In genomic region chr3:14988988-14989394, GRCh38 we compare ENCODE assay signal across 8 cellular contexts. TPM values are rescaled to one million over a fixed set of nuclear protein-coding genes. Genes with fewer than 3 reads are reported as not detected.
DNase-seq lines count a peak whose midpoint lies in the region; ATAC-seq, FAIRE-seq and TF ChIP-seq lines count a peak whose summit lies in the region.

No MANE protein-coding gene starts in this region.

- H3K4me1 ChIP-seq in small intestine (ENCODE audit: control insufficient read depth in 2 of 2, insufficient read depth in 1 of 2, low read depth in 1 of 2, low read length in 1 of 2) (peaks cover 2 to 14% of the 10 kb centered on the region in 2 donors), GM23248 (ENCODE audit: insufficient read depth) (peaks cover 20% of the 10 kb centered on the region; the same call in 1 of the 2 replicates)

- H3K9me3 ChIP-seq in small intestine (ENCODE audit: control insufficient read depth, low read depth) (no peaks in the 10 kb centered on the region), GM23248 (ENCODE audit: low read depth) (no peaks in the 10 kb centered on the region)

- H3K27me3 ChIP-seq in small intestine (ENCODE audit: control insufficient read depth in 2 of 2, insufficient read depth in 2 of 2, low read length in 2 of 2) (no peaks in the 10 kb centered on the region), GM23248 (replicated peaks; ENCODE audit: insufficient read depth) (no peaks in the 10 kb centered on the region)

- no peak overlapping the region for H3K9ac ChIP-seq in GM23248

- in situ Hi-C loops in GM23248 (cut with MboI), result no loop called here

- H4K20me1 ChIP-seq in GM23248 (ENCODE audit: insufficient read depth), result 0 out of 2 replicates have a peak, but pooled peaks cover 7% of the 10 kb centered on the region

- DNase-seq in GM12891 (ENCODE audit: insufficient read length, low spot score), result peak; percentile 44
- peak; percentile 56 to 57 for DNase-seq in activated T-cell treated with anti-CD3 and anti-CD28 coated beads, Interleukin-2, amount 50 U/mL, for 48 hours
- DNase-seq in stimulated activated effector memory CD8-positive, alpha-beta T cell treated with anti-CD3 and anti-CD28 coated beads, Interleukin-12 subunit alpha, Interleukin-12 subunit beta, amount 100 ng/mL, for 72 hours (ENCODE audit: low spot score in 2 of 2), result peak in 1 of 2 donors; percentile 60
- DNase-seq in endothelial cell (ENCODE audit: low spot score), result no peak
- no peak for DNase-seq in small intestine
- DNase-seq in GM23248, result no peak

- H3K4me3 Mint-ChIP-seq in stimulated activated effector memory CD8-positive, alpha-beta T cell treated with anti-CD3 and anti-CD28 coated beads, Interleukin-12 subunit alpha, Interleukin-12 subunit beta, amount 100 ng/mL, for 72 hours, result no peak overlapping the region
- H3K4me3 Mint-ChIP-seq in endothelial cell (ENCODE audit: unreplicated experiment), result no peak overlapping the region

- no peak for TF ChIP-seq CTCF in endothelial cell (IDR thresholded peaks at IDR 0.05; ENCODE audit: unreplicated experiment)

- H3K27ac ChIP-seq in small intestine (ENCODE audit: low read depth in 1 of 2, low read length in 1 of 2) (no peak overlapping the region), GM23248 (no peak overlapping the region)

- no peak overlapping the region for H2AFZ ChIP-seq in GM23248

- FAIRE-seq in GM12891 (lab: Jason Lieb, UNC) (peak; percentile 97), small intestine (lab: Jason Lieb, UNC) (no peak)

- no peaks in the 10 kb centered on the region for H3K36me3 ChIP-seq in small intestine (ENCODE audit: control insufficient read depth in 2 of 2, insufficient read depth in 2 of 2, low read length in 2 of 2)
- H3K36me3 ChIP-seq in GM23248 (ENCODE audit: low read depth), result no peaks in the 10 kb centered on the region

- H3K4me2 ChIP-seq in GM23248 (ENCODE audit: unreplicated experiment), result no peak overlapping the region

- ATAC-seq in GM19463 (IDR thresholded peaks at IDR 0.05; ENCODE audit: unreplicated experiment), result peak; percentile 100
- ATAC-seq in HG03432 (IDR thresholded peaks at IDR 0.05; ENCODE audit: unreplicated experiment), result peak; percentile 100
- ATAC-seq in stimulated activated effector memory CD8-positive, alpha-beta T cell treated with anti-CD3 and anti-CD28 coated beads, Interleukin-12 subunit alpha, Interleukin-12 subunit beta, amount 100 ng/mL, for 72 hours, result peak; percentile 100

- no peaks in the 10 kb centered on the region for H3F3A ChIP-seq in GM23248 (ENCODE audit: insufficient read depth)

- 88 to 92% (median 90%) methylated on average over 3 of the region's 3 CpGs for WGBS in small intestine, 3 donors
- 88 to 92% methylated on average over 3 of the region's 3 CpGs for WGBS in GM23248 (ENCODE audit: low coverage in 1 of 2, low lambda C conversion rate in 2 of 2, missing lambda C conversion rate in 2 of 2), 2 experiments

- H3K36me3 Mint-ChIP-seq in stimulated activated effector memory CD8-positive, alpha-beta T cell treated with anti-CD3 and anti-CD28 coated beads, Interleukin-12 subunit alpha, Interleukin-12 subunit beta, amount 100 ng/mL, for 72 hours, result no peaks in the 10 kb centered on the region
- H3K36me3 Mint-ChIP-seq in endothelial cell (ENCODE audit: low read depth, unreplicated experiment), result no peaks in the 10 kb centered on the region

- no peaks in the 10 kb centered on the region for H3K9me3 Mint-ChIP-seq in stimulated activated effector memory CD8-positive, alpha-beta T cell treated with anti-CD3 and anti-CD28 coated beads, Interleukin-12 subunit alpha, Interleukin-12 subunit beta, amount 100 ng/mL, for 72 hours
- no peaks in the 10 kb centered on the region for H3K9me3 Mint-ChIP-seq in endothelial cell (ENCODE audit: unreplicated experiment)

- peak; percentile 61; the same call in 1 of the 2 replicates for TF ChIP-seq POLR2A in GM12891 (IDR thresholded peaks at IDR 0.05; ENCODE audit: low read depth, low read length)

- H3K9me2 ChIP-seq in GM23248 (ENCODE audit: insufficient read depth), result no peaks in the 10 kb centered on the region

- H3K4me1 Mint-ChIP-seq in stimulated activated effector memory CD8-positive, alpha-beta T cell treated with anti-CD3 and anti-CD28 coated beads, Interleukin-12 subunit alpha, Interleukin-12 subunit beta, amount 100 ng/mL, for 72 hours, result peaks cover 32% of the 10 kb centered on the region
- H3K4me1 Mint-ChIP-seq in endothelial cell (ENCODE audit: unreplicated experiment), result peaks cover 13% of the 10 kb centered on the region

- H3K27ac Mint-ChIP-seq in stimulated activated effector memory CD8-positive, alpha-beta T cell treated with anti-CD3 and anti-CD28 coated beads, Interleukin-12 subunit alpha, Interleukin-12 subunit beta, amount 100 ng/mL, for 72 hours, result peak overlapping the region; percentile 6
- H3K27ac Mint-ChIP-seq in endothelial cell (ENCODE audit: unreplicated experiment), result no peak overlapping the region

- no peak overlapping the region for H3K4me3 ChIP-seq in small intestine (ENCODE audit: low read depth in 1 of 2, low read length in 2 of 2)
- no peak overlapping the region for H3K4me3 ChIP-seq in GM23248

- H3K79me2 ChIP-seq in GM23248 (ENCODE audit: insufficient read depth), result peaks cover 100% of the 10 kb centered on the region

- H3K27me3 Mint-ChIP-seq in endothelial cell (ENCODE audit: unreplicated experiment), result no peaks in the 10 kb centered on the region

TF ChIP-seq in GM12891, 5 proteins besides CTCF, POLR2A, EP300 and RAD21:
- TF ChIP-seq SPI1 (IDR thresholded peaks at IDR 0.05; ENCODE audit: low read depth, low read length) (peak; percentile 31; the same call in 1 of the 2 replicates), PAX5 (IDR thresholded peaks at IDR 0.05; ENCODE audit: insufficient read depth, low read length, severe bottlenecking) (no peak), POU2F2 (IDR thresholded peaks at IDR 0.05; ENCODE audit: low read depth, low read length) (peak; percentile 58; the same call in 1 of the 2 replicates), TAF1 (IDR thresholded peaks at IDR 0.05; ENCODE audit: low read depth, low read length) (0 out of 2 replicates have a peak, but pooled peaks have one; percentile 28), POLR2AphosphoS5 (IDR thresholded peaks at IDR 0.05; ENCODE audit: low read depth, low read length) (0 out of 2 replicates have a peak, but pooled peaks have one; percentile 27)

RNA-seq across cellular contexts. Expression of gene NR2C2, which starts 41.6 kb away (rescaled TPM):
- 8.7 TPM for polyA plus RNA-seq in GM12891 (2012; ENCODE audit: low read depth, missing spikeins)
- 49.1 TPM for total RNA-seq in endothelial cell (ENCODE audit: unreplicated experiment)
- polyA plus RNA-seq in small intestine (10 to 100 TPM in 2 of 3 donors, 1 to 10 TPM in 1; 7.8 to 10.1 (median 10.0) TPM), GM23248 (2016; fragmentation: Nextera tagmentation; extraction: Ambion mirVana) (7.1 and 9.6 TPM in 2 replicates)
- 22.5 and 27.5 TPM in 2 replicates for total RNA-seq in GM23248 (2014; rRNA removed; shearing (Covaris generic))

Comparison
In these comparisons a context has a peak if more than half of its experiments do, and no peak if none do; other contexts are left out.
1. DNase-seq: peak in GM12891 (single experiment) and activated T-cell treated with anti-CD3 and anti-CD28 coated beads, Interleukin-2, amount 50 U/mL, for 48 hours (2 of 2); none in endothelial cell (single experiment), small intestine (single experiment) and GM23248 (single experiment).
2. Peak in every context shown above with its lines, with median percentiles within 50 percentile points of each other: ATAC-seq.